In genomic region chr14:23094666-23095195, GRCh38 we compare ENCODE assay signal across 8 cellular contexts. TPM values are rescaled to one million over a fixed set of nuclear protein-coding genes. Genes with fewer than 3 reads are reported as not detected.
A peak's percentile ranks its signal among the peaks of the same experiment; 100 is the strongest.
DNase-seq lines count a peak whose midpoint lies in the region; ATAC-seq, FAIRE-seq and TF ChIP-seq lines count a peak whose summit lies in the region.

Gene ACIN1, minus strand, starts transcription at chr14:23095136. Its CDS starts 24 bp downstream, at chr14:23095112.

- peak within 1 kb of the TSS; percentile 94 for H3K4me3 ChIP-seq in SJCRH30
- H3K4me3 ChIP-seq in HepG2 (replicated peaks in 1 of 3; ENCODE audit: insufficient read depth in 1 of 3, low read depth in 2 of 3, low read length in 3 of 3): peak within 1 kb of the TSS; percentile 71 to 96 (median 95)

- H4K20me1 ChIP-seq in HepG2 (ENCODE audit: insufficient read depth, low read length): peaks cover 28% of the 10 kb centered on the region

- peaks cover 15% of the 10 kb centered on the region for H3K4me1 Mint-ChIP-seq in central memory CD8-positive, alpha-beta T cell

- no peak within 1 kb of the TSS for H3K27ac Mint-ChIP-seq in central memory CD8-positive, alpha-beta T cell (ENCODE audit: low read depth)

- H3K4me3 Mint-ChIP-seq in central memory CD8-positive, alpha-beta T cell: no peak within 1 kb of the TSS

- TF ChIP-seq EP300 in HepG2 (IDR thresholded peaks at IDR 0.05; ENCODE audit: low read depth in 2 of 2, low read length in 2 of 2) (0 out of 4 replicates have a peak, but pooled peaks of 1 of the 2 experiments have one; percentile 8), HepG2 (CRISPR knock-in tag; IDR thresholded peaks at IDR 0.05; ENCODE audit: borderline replicate concordance) (no peak; the same call in none of the 2 replicates)

- H3K27ac ChIP-seq in SJCRH30: peak within 1 kb of the TSS; percentile 92
- H3K27ac ChIP-seq in HepG2 (ENCODE audit: extremely low read length, insufficient read depth, low read length): peak within 1 kb of the TSS; percentile 89

- CTCF ChIA-PET in HepG2 (lab: Yijun Ruan, JAX; ENCODE audit: low intra/inter-chr PET ratio, low total read pairs): interaction anchor here (0.9 to 3.0 kb wide), 4 partner anchors 18 to 26 kb away, joined by 3 to 20 read pairs (median 7); no protein-coding TSS in a partner anchor

- H3K9me3 Mint-ChIP-seq in central memory CD8-positive, alpha-beta T cell: no peaks in the 10 kb centered on the region

- no peaks in the 10 kb centered on the region for H3K27me3 Mint-ChIP-seq in central memory CD8-positive, alpha-beta T cell

- H3K79me2 ChIP-seq in HepG2 (ENCODE audit: insufficient read depth, low read length): peaks cover 76% of the 10 kb centered on the region

- H3K9me3 ChIP-seq in SJCRH30 (replicated peaks) (no peaks in the 10 kb centered on the region), HepG2 (ENCODE audit: low read length) (no peaks in the 10 kb centered on the region)

- DNase-seq in SJCRH30 (peak; percentile 85 to 91), HepG2 (ENCODE audit: low spot score) (peak; percentile 95), NCI-H187 (lab: John Stamatoyannopoulos, UW) (no peak), nucleus accumbens (lab: John Stamatoyannopoulos, UW) (no peak)
- DNase-seq in central memory CD8-positive, alpha-beta T cell (ENCODE audit: low spot score in 2 of 2): peak in 1 of 2 donors; percentile 100
- peak in 2 of 3 donors; percentile 40 to 41 for DNase-seq in stimulated activated CD4-positive, alpha-beta T cell treated with anti-CD3 and anti-CD28 coated beads, TNF-alpha, amount 100 ng/mL, for 1 hour (ENCODE audit: low read depth in 3 of 3, low spot score in 1 of 3)

- TF ChIP-seq POLR2A in HepG2 (IDR thresholded peaks at IDR 0.05; ENCODE audit: insufficient read depth in 1 of 2, low read depth in 2 of 2, low read length in 2 of 2): peak in 1 of 2 experiments; percentile 94; a peak in 2 of 4 replicates

- peak; percentile 88 for TF ChIP-seq RAD21 in HepG2 (CRISPR knock-in tag; IDR thresholded peaks at IDR 0.05)

- under 1% methylated on average over 48 of the region's 55 CpGs for WGBS in HepG2 (ENCODE audit: low lambda C conversion rate)

- TSS peak; percentile 65 for BruUV-seq in HepG2 (replicated peaks; lab: Mats Ljungman, UMichigan)

- H3K4me1 ChIP-seq in SJCRH30 (peaks cover 2% of the 10 kb centered on the region; the same call in 1 of the 2 replicates), HepG2 (ENCODE audit: insufficient read depth, low read length) (peaks cover 37% of the 10 kb centered on the region)

- intact Hi-C loops in HepG2 (cut with micrococcal nuclease; ENCODE audit: unreplicated experiment): loop anchor here (1.0 to 10.0 kb wide), 4 partner anchors 23 to 1020 kb away; partner anchors contain the start of genes DCAF11, HOMEZ, NRL and PSMB5

- H3K27me3 ChIP-seq in SJCRH30: no peaks in the 10 kb centered on the region
- H3K27me3 ChIP-seq in HepG2 (ENCODE audit: control insufficient read depth in 1 of 2, insufficient read depth in 2 of 2, low read length in 2 of 2): no peaks in the 10 kb centered on the region; a peak in 1 of 5 replicates

- ATAC-seq in GM18517 (IDR thresholded peaks at IDR 0.05; ENCODE audit: unreplicated experiment): peak; percentile 37
- ATAC-seq in HG02885 (IDR thresholded peaks at IDR 0.05; ENCODE audit: poor library complexity, unreplicated experiment): peak; percentile 35
- peak; percentile 30 for ATAC-seq in central memory CD8-positive, alpha-beta T cell (replicated peaks; ENCODE audit: extremely low read depth, poor library complexity, severe bottlenecking)
- peak; percentile 75 for ATAC-seq in HepG2

- H3K9ac ChIP-seq in HepG2 (ENCODE audit: insufficient read depth, low read depth, low read length): peak within 1 kb of the TSS; percentile 96

- POLR2A ChIA-PET in HepG2 (lab: Yijun Ruan, JAX): interaction anchor here (0.6 to 3.6 kb wide), 106 partner anchors 10 to 1942 kb away, joined by 3 to 146 read pairs (median 5); partner anchors contain the start of genes AJUBA, BCL2L2, CARMIL3 and CBLN3

- peaks cover 48% of the 10 kb centered on the region for H3K36me3 Mint-ChIP-seq in central memory CD8-positive, alpha-beta T cell (ENCODE audit: insufficient read depth)

- peak within 1 kb of the TSS; percentile 83 for H3K4me2 ChIP-seq in HepG2 (ENCODE audit: low read depth, low read length)

- in situ Hi-C loops in HepG2 (cut with HindIII; ENCODE audit: extremely low pct_ligation_motif_present, low pct_unique_long_range_greater_than_20kb): no loop called here

- H2AFZ ChIP-seq in HepG2 (ENCODE audit: low read length): peak within 1 kb of the TSS; percentile 54

- no peak for TF ChIP-seq CTCF in HepG2 (CRISPR knock-in tag; IDR thresholded peaks at IDR 0.05)

- no peak for FAIRE-seq in HepG2 (lab: Jason Lieb, UNC)

- H3K36me3 ChIP-seq in SJCRH30 (peaks cover 37% of the 10 kb centered on the region), HepG2 (replicated peaks in 1 of 2; ENCODE audit: control insufficient read depth in 1 of 2, insufficient read depth in 2 of 2, low read length in 2 of 2) (peaks cover 32 to 60% of the 10 kb centered on the region in 2 experiments)

TF ChIP-seq in HepG2, 621 proteins besides CTCF, POLR2A, EP300 and RAD21 (continues in another document):
- TF ChIP-seq BRD4 (CRISPR knock-in tag; IDR thresholded peaks at IDR 0.05): peak; percentile 99
- no peak for TF ChIP-seq KAT2B (IDR thresholded peaks at IDR 0.05; ENCODE audit: borderline replicate concordance, low read depth, low read length)
- TF ChIP-seq NFKBIZ (CRISPR knock-in tag; IDR thresholded peaks at IDR 0.05): peak; percentile 96
- no peak; the same call in 1 of the 2 replicates for TF ChIP-seq ZSCAN30 (CRISPR knock-in tag; IDR thresholded peaks at IDR 0.05)
- no peak for TF ChIP-seq ATF4 (CRISPR knock-in tag; IDR thresholded peaks at IDR 0.05)
- TF ChIP-seq DPF2 (CRISPR knock-in tag; IDR thresholded peaks at IDR 0.05; ENCODE audit: borderline replicate concordance, low read depth): peak; percentile 79
- TF ChIP-seq ARID5B (CRISPR knock-in tag; IDR thresholded peaks at IDR 0.05): peak; percentile 78
- no peak for TF ChIP-seq NPAS2 (CRISPR knock-in tag; IDR thresholded peaks at IDR 0.05; ENCODE audit: borderline replicate concordance)

RNA-seq across cellular contexts. Expression of gene ACIN1, which starts in this region (rescaled TPM):
- total RNA-seq in SJCRH30 (2014; rRNA removed; shearing (Covaris generic)): 143 and 164 TPM in 2 replicates
- total RNA-seq in HepG2 (2016; rRNA removed; fragmentation: Illumina TruSeq; extraction: Trizol): 102 and 165 TPM in 2 replicates
- 71.3 and 71.5 TPM in 2 replicates for total RNA-seq in HepG2 (2016; cell fraction: cytosol; rRNA removed; fragmentation: Illumina TruSeq; extraction: Trizol; ENCODE audit: low read depth)
- total RNA-seq in HepG2 (2016; cell fraction: insoluble cytoplasmic fraction; rRNA removed; fragmentation: Illumina TruSeq; extraction: Trizol): 79.7 and 163 TPM in 2 replicates
- total RNA-seq in HepG2 (2016; cell fraction: membrane; rRNA removed; fragmentation: Illumina TruSeq; extraction: Trizol): 59.8 and 62.7 TPM in 2 replicates
- 344 and 371 TPM in 2 replicates for total RNA-seq in HepG2 (2016; cell fraction: nucleus; rRNA removed; fragmentation: Illumina TruSeq; extraction: Trizol)
- polyA plus RNA-seq in HepG2 (2011; rRNA removed): 183 and 222 TPM in 2 replicates
- polyA plus RNA-seq in HepG2 (2011; cell fraction: cytosol; rRNA removed): 64.2 and 64.8 TPM in 2 replicates
- 997 and 1,030 TPM in 2 replicates for polyA plus RNA-seq in HepG2 (2011; cell fraction: nucleus; rRNA removed)
- 155 and 156 TPM in 2 replicates for polyA plus RNA-seq in HepG2 (2012)
- 17.6 and 21.0 TPM in 2 replicates for polyA plus RNA-seq in HepG2 (2016; cell fraction: cytosol; fragmentation: Illumina TruSeq; extraction: Trizol; ENCODE audit: low read depth)
- 105 and 132 TPM in 2 replicates for polyA plus RNA-seq in HepG2 (2016; cell fraction: insoluble cytoplasmic fraction; fragmentation: Illumina TruSeq; extraction: Trizol; ENCODE audit: low read depth)
- polyA plus RNA-seq in HepG2 (2016; cell fraction: membrane; fragmentation: Illumina TruSeq; extraction: Trizol; ENCODE audit: low read depth): 29.3 and 37.8 TPM in 2 replicates
- polyA plus RNA-seq in HepG2 (2016; cell fraction: nucleus; fragmentation: Illumina TruSeq; extraction: Trizol; ENCODE audit: insufficient read depth, low read depth): 1,263 and 1,283 TPM in 2 replicates
- polyA minus RNA-seq in HepG2 (2011; rRNA and poly(A)+ RNA removed; ENCODE audit: low replicate concordance): 122 and 152 TPM in 2 replicates
- polyA minus RNA-seq in HepG2 (2011; cell fraction: cytosol; rRNA and poly(A)+ RNA removed): 39.4 and 46.3 TPM in 2 replicates
- polyA minus RNA-seq in HepG2 (2011; cell fraction: nucleus; rRNA and poly(A)+ RNA removed): 630 and 693 TPM in 2 replicates

Comparison
In these comparisons a context has a peak if more than half of its experiments do, and no peak if none do; other contexts are left out.
1. DNase-seq: peak in SJCRH30 (2 of 2), HepG2 (single experiment) and stimulated activated CD4-positive, alpha-beta T cell treated with anti-CD3 and anti-CD28 coated beads, TNF-alpha, amount 100 ng/mL, for 1 hour (2 of 3); none in NCI-H187 (0 of 2) and nucleus accumbens (0 of 56).
2. Peak in every context shown above with its lines, with median percentiles within 50 percentile points of each other: ATAC-seq.